In the genomic region with DNA sequence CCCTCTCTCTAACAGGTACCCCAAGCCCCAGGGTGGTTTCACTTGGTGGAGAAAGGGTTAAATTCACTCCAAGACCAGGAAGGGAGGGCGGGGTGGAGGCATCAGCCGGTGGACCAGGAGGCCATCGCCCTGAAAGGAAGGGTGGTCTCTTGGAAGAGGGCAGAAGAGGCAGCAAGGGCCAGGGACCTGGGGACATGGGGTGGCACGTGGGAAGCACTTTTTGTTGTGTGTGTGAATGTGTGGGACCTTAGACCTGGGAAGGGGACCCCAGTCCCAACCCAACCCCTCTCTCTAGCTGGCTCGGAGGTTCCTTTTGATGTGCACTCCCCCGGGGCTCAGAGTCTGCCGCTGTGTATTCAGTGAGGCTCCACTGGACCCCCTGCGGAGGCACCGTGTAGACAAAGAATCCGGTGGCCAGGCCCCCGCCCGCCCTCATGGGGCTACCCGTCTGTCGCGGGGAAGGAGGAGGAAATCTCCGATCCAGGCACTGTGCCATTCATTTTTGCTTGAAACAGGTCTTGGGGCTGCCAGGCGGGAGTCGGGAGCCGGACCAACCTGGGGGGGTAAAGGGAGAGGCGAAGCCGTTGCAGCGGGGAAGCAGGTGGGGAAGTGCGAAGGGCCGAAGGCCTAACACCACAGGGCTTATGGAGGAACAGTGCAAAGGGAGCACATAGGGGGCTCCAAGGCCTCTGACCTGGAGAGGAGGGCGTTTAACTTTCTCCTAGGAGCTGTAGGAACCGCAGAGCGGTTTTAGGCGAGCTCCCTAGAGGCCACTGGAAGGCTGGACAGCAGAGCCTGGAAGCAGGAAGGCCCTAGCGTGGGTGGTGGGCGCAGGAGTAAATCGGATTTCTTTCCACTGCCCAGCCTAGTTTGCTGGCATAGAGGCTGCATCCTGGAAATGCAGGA, we compare ENCODE assay signal across 27 cellular contexts. TPM values are rescaled to one million over a fixed set of nuclear protein-coding genes. Genes with fewer than 3 reads are reported as not detected.
DNase-seq lines count a peak whose midpoint lies in the region; ATAC-seq and TF ChIP-seq lines count a peak whose summit lies in the region.
"Had no signal": no experiment of that assay in that cellular context is flagged by ENCODE, and none has a peak within 500 bp of the region (broad histone marks: within the 10 kb centered on the region; RNA-seq: fewer than 3 reads in every experiment).

No MANE protein-coding gene starts in this region.

- peaks cover 38% of the 10 kb centered on the region for H3K4me1 Mint-ChIP-seq in mesothelial cell of epicardium
- H3K4me1 Mint-ChIP-seq in CD8-positive, alpha-beta memory T cell, result peaks cover 12 to 36% (median 19%) of the 10 kb centered on the region in 3 donors
- peaks cover 0 to 24% of the 10 kb centered on the region in 2 donors for H3K4me1 Mint-ChIP-seq in natural killer cell

- H3K4me3 ChIP-seq in Panc1 (ENCODE audit: low read depth in 2 of 2, low read length in 2 of 2) (no peak overlapping the region), iPS-18a (ENCODE audit: low read length) (peak overlapping the region; percentile 30)
- H3K4me3 ChIP-seq in CD8-positive, alpha-beta memory T cell (ENCODE audit: low read length), result no peak overlapping the region
- H3K4me3 ChIP-seq: BLaER1 treated with 17β-estradiol and CSF1 and Interleukin-3, amounts not matched to agents 10 nM and 100 nM; heart left ventricle; smooth muscle cell; suprapubic skin had no signal

- no peak for TF ChIP-seq CTCF in Panc1 (IDR thresholded peaks at IDR 0.05)
- no peak for TF ChIP-seq CTCF in mesothelial cell of epicardium (IDR thresholded peaks at IDR 0.05; ENCODE audit: unreplicated experiment)
- TF ChIP-seq CTCF in natural killer cell (IDR thresholded peaks at IDR 0.05), result no peak

- H3K4me3 Mint-ChIP-seq in mesothelial cell of epicardium (no peak overlapping the region), natural killer cell (no peak overlapping the region)
- peak overlapping the region in 1 of 7 donors; percentile 7 for H3K4me3 Mint-ChIP-seq in CD8-positive, alpha-beta memory T cell

- no peaks in the 10 kb centered on the region for H3K9me3 Mint-ChIP-seq in mesothelial cell of epicardium
- no peaks in the 10 kb centered on the region for H3K9me3 Mint-ChIP-seq in CD8-positive, alpha-beta memory T cell
- no peaks in the 10 kb centered on the region for H3K9me3 Mint-ChIP-seq in natural killer cell

- H3K36me3 ChIP-seq in ES-I3 (ENCODE audit: insufficient read depth, low read length) (no peaks in the 10 kb centered on the region), Panc1 (ENCODE audit: control insufficient read depth, insufficient read depth, low read length) (no peaks in the 10 kb centered on the region), iPS-18a (ENCODE audit: control insufficient read depth, low read depth, low read length) (no peaks in the 10 kb centered on the region)
- no peaks in the 10 kb centered on the region for H3K36me3 ChIP-seq in CD8-positive, alpha-beta memory T cell (ENCODE audit: insufficient read depth, low read length)
- H3K36me3 ChIP-seq: BLaER1 treated with 17β-estradiol and CSF1 and Interleukin-3, amounts not matched to agents 10 nM and 100 nM; heart left ventricle; suprapubic skin had no signal

- POLR2A ChIA-PET in Panc1 (lab: Charles Lee), result no interaction called here
- POLR2A ChIA-PET in CD8-positive, alpha-beta memory T cell (lab: Charles Lee), result no interaction called here

- H3K9me3 ChIP-seq in ES-I3 (ENCODE audit: control insufficient read depth, insufficient read depth, low read length) (no peaks in the 10 kb centered on the region), Panc1 (ENCODE audit: control insufficient read depth, insufficient read depth, low read depth, low read length) (no peaks in the 10 kb centered on the region), iPS-18a (ENCODE audit: control insufficient read depth, low read depth, low read length) (no peaks in the 10 kb centered on the region)
- H3K9me3 ChIP-seq in CD8-positive, alpha-beta memory T cell (ENCODE audit: low read length), result no peaks in the 10 kb centered on the region
- H3K9me3 ChIP-seq: heart left ventricle, suprapubic skin had no signal

- CTCF ChIA-PET in Panc1 (lab: Charles Lee), result interaction anchor here (0.7 kb wide), 1 partner anchor 10 kb away, joined by 4 read pairs; no protein-coding TSS in a partner anchor
- CTCF ChIA-PET in CD8-positive, alpha-beta memory T cell (lab: Charles Lee), result no interaction called here

- H3K27ac ChIP-seq in Panc1 (ENCODE audit: low read length), result no peak overlapping the region
- no peak overlapping the region for H3K27ac ChIP-seq in iPS-18a (ENCODE audit: low read length)
- H3K27ac ChIP-seq in CD8-positive, alpha-beta memory T cell (ENCODE audit: low read depth, low read length), result no peak overlapping the region
- H3K27ac ChIP-seq: BLaER1 treated with 17β-estradiol and CSF1 and Interleukin-3, amounts not matched to agents 10 nM and 100 nM; heart left ventricle; suprapubic skin had no signal

- intact Hi-C loops in Panc1 (cut with micrococcal nuclease; ENCODE audit: unreplicated experiment), result no loop called here
- intact Hi-C loops in natural killer cell (cut with micrococcal nuclease), result no loop called here

- in situ Hi-C loops in Panc1 (cut with HindIII; ENCODE audit: low pct_unique_long_range_greater_than_20kb, low sequenced_read_pairs), result no loop called here

- ATAC-seq in Panc1, result peak; percentile 55
- ATAC-seq in natural killer cell, result no peak
- ATAC-seq: heart left ventricle had no signal

- no peaks in the 10 kb centered on the region for H3K36me3 Mint-ChIP-seq in mesothelial cell of epicardium
- no peaks in the 10 kb centered on the region for H3K36me3 Mint-ChIP-seq in CD8-positive, alpha-beta memory T cell
- no peaks in the 10 kb centered on the region for H3K36me3 Mint-ChIP-seq in natural killer cell
- H3K36me3 Mint-ChIP-seq: brain had no signal

- H3K27ac Mint-ChIP-seq in mesothelial cell of epicardium (peak overlapping the region; percentile 60), natural killer cell (no peak overlapping the region)
- peak overlapping the region in 1 of 8 donors; percentile 78 for H3K27ac Mint-ChIP-seq in CD8-positive, alpha-beta memory T cell

- BruUV-seq in Panc1 (replicated peaks; lab: Mats Ljungman, UMichigan), result no TSS peak

- H3K27me3 Mint-ChIP-seq in mesothelial cell of epicardium (ENCODE audit: low read depth) (peaks cover 51% of the 10 kb centered on the region), natural killer cell (ENCODE audit: low read depth in 2 of 2) (peaks cover 53 to 56% of the 10 kb centered on the region in 2 donors)
- peaks cover 41 to 68% of the 10 kb centered on the region in 2 donors for H3K27me3 Mint-ChIP-seq in CD8-positive, alpha-beta memory T cell

- peak overlapping the region; percentile 38; the same call in 1 of the 2 replicates for H3K9ac ChIP-seq in ES-I3 (ENCODE audit: low read depth, low read length)
- no peak overlapping the region for H3K9ac ChIP-seq in iPS-18a (ENCODE audit: low read length)
- H3K9ac ChIP-seq: BLaER1 treated with 17β-estradiol and CSF1 and Interleukin-3, amounts not matched to agents 10 nM and 100 nM had no signal

- DNase-seq in Panc1 (ENCODE audit: low read depth, low spot score) (no peak), mesothelial cell of epicardium (ENCODE audit: low spot score in 2 of 2, unreplicated experiment in 2 of 2) (no peak), kidney glomerular epithelial cell (lab: John Stamatoyannopoulos, UW) (no peak), natural killer cell (no peak)
- no peak for DNase-seq in CD8-positive, alpha-beta memory T cell
- no peak for DNase-seq in NK-92 treated with Interleukin-12 subunit alpha and Interleukin-12 subunit beta, amount 100 ng/mL, for 24 hours (lab: John Stamatoyannopoulos, UW)
- DNase-seq: ACHN; activated naive CD4-positive, alpha-beta T cell; DMS 273 treated with DMSO at 0.1 percent for 48 hours; heart left ventricle; mammary epithelial cell; MV-4-11; NCI-H1694; nucleus accumbens had no signal

- H3K27me3 ChIP-seq in Panc1 (ENCODE audit: control insufficient read depth, insufficient read depth, low read length) (no peaks in the 10 kb centered on the region), iPS-18a (ENCODE audit: control insufficient read depth, insufficient read depth, low read length) (peaks cover 70% of the 10 kb centered on the region)
- peaks cover 33% of the 10 kb centered on the region for H3K27me3 ChIP-seq in CD8-positive, alpha-beta memory T cell (ENCODE audit: insufficient read depth, low read length, poor library complexity, severe bottlenecking)

- H3K4me1 ChIP-seq in ES-I3 (ENCODE audit: insufficient read depth, low read length), result peaks cover 10% of the 10 kb centered on the region
- no peaks in the 10 kb centered on the region for H3K4me1 ChIP-seq in Panc1 (ENCODE audit: control insufficient read depth, insufficient read depth, low read length)
- H3K4me1 ChIP-seq in iPS-18a (ENCODE audit: control insufficient read depth, low read depth, low read length), result peaks cover 32% of the 10 kb centered on the region
- H3K4me1 ChIP-seq in CD8-positive, alpha-beta memory T cell (ENCODE audit: insufficient read depth, low read length), result peaks cover 17% of the 10 kb centered on the region

RNA-seq across cellular contexts. Expression of a gene that starts 3.2 kb away (rescaled TPM):
- total RNA-seq in Panc1 (2021; ENCODE audit: unreplicated experiment) (3.4 TPM), mesothelial cell of epicardium (64.2 to 66.4 TPM (median 65.7 TPM) in 3 replicates), natural killer cell (1 to 10 TPM in 1 of 3 donors, under 1 TPM in 2; 0.07 to 1.4 (median 0.30) TPM)
- polyA plus RNA-seq in Panc1 (2012; ENCODE audit: insufficient read length), result 2.9 TPM
- total RNA-seq in CD8-positive, alpha-beta memory T cell, result not detected
- not detected for polyA plus RNA-seq in CD8-positive, alpha-beta memory T cell

RNA-seq across cellular contexts. Expression of a gene that starts 29.6 kb away (rescaled TPM):
- total RNA-seq in Panc1 (2021; ENCODE audit: unreplicated experiment), result not detected
- 0.08 TPM for polyA plus RNA-seq in Panc1 (2012; ENCODE audit: insufficient read length)
- total RNA-seq in mesothelial cell of epicardium, result 1.2 to 2.0 TPM (median 1.6 TPM) in 3 replicates
- total RNA-seq in CD8-positive, alpha-beta memory T cell, result not detected
- not detected for polyA plus RNA-seq in CD8-positive, alpha-beta memory T cell
- not detected for total RNA-seq in natural killer cell
- total RNA-seq: activated CD8-positive, alpha-beta memory T cell treated with anti-CD3 and anti-CD28 coated beads for 36 hours; chondrocyte; epithelial cell of proximal tubule; HT1080; mammary epithelial cell; RPMI7951; SK-MEL-5; smooth muscle cell had no signal
- polyA plus RNA-seq: keratinocyte, mammary epithelial cell, smooth muscle cell had no signal

Comparison
In these comparisons a context has a peak if more than half of its experiments do, and no peak if none do; other contexts are left out.
1. RNA of a gene that starts 3.2 kb away (total RNA-seq): 64.2 to 66.4 TPM in mesothelial cell of epicardium; 3.4 TPM in Panc1 (single experiment), 0.07 to 1.4 TPM in natural killer cell and not detected in CD8-positive, alpha-beta memory T cell; every median in the first group is over 10 times any median in the second.